In the genomic region with DNA sequence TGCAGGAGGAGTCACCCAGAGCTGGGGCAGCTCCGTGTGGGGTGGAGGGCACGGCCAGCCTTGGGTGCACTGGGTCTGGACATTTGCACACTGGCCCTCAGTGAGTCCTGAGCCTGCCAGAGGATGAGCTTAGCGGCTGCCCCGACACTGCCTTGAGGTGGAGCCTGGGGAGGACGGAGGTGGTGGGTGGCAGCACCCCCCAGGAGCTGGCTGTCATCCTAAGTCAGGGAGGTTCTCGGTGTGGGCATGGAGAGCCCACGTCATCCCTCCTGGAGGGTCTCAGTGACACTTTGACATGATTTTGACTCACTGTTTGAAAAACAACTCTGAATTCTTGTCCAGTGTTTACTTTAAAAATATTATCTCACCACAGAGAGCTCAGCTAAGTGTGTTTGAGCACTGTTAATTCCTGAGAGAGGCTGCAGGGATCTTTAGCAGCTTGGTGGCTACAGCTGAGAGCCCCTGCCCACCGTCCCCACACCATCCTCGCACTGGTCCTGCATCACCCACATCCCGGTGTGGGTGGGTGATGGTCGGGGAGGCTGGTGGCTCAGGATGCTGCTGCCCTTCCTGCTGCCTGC, we compare ENCODE assay signal across 14 cellular contexts.
DNase-seq lines count a peak whose midpoint lies in the region; TF ChIP-seq lines count a peak whose summit lies in the region.
"Had no signal": no experiment of that assay in that cellular context is flagged by ENCODE, and none has a peak within 500 bp of the region (broad histone marks: within the 10 kb centered on the region; RNA-seq: fewer than 3 reads in every experiment).

No MANE protein-coding gene starts in this region.

- no peaks in the 10 kb centered on the region for H3K23me2 ChIP-seq in H9 (ENCODE audit: insufficient read length, low read depth, low read length, poor library complexity, severe bottlenecking)

- H4K91ac ChIP-seq in H9 (ENCODE audit: insufficient read length, low read depth, low read length) = no peak overlapping the region

- H3K79me2 ChIP-seq in H9 (ENCODE audit: insufficient read depth, low read length) = no peaks in the 10 kb centered on the region
- no peaks in the 10 kb centered on the region for H3K79me2 ChIP-seq in neural progenitor cell (ENCODE audit: low read depth)

- H3K14ac ChIP-seq in H9 (ENCODE audit: insufficient read depth, low read length) = no peak overlapping the region

- H3K4me3 ChIP-seq in thyroid gland (replicated peaks in 1 of 3) (no peak overlapping the region), neural progenitor cell (no peak overlapping the region)
- H3K4me3 ChIP-seq: mucosa of descending colon had no signal

- H3K79me1 ChIP-seq in H9 (ENCODE audit: insufficient read depth, low read depth, low read length, poor library complexity, severe bottlenecking) = no peaks in the 10 kb centered on the region

- no peak overlapping the region for H3K23ac ChIP-seq in H9 (ENCODE audit: insufficient read length, low read depth, low read length)

- no peaks in the 10 kb centered on the region for H3K27me3 Mint-ChIP-seq in H9 (ENCODE audit: low read depth)
- H3K27me3 Mint-ChIP-seq in neural progenitor cell (ENCODE audit: insufficient read depth, low read depth) = no peaks in the 10 kb centered on the region

- H4K5ac ChIP-seq in H9 (ENCODE audit: insufficient read length, low read depth, low read length) = no peak overlapping the region

- H4K20me1 ChIP-seq in H9 (ENCODE audit: control insufficient read depth, insufficient read depth, insufficient read length) = no peaks in the 10 kb centered on the region
- H4K20me1 ChIP-seq in neural progenitor cell (ENCODE audit: low read depth) = no peaks in the 10 kb centered on the region

- H3K4me1 Mint-ChIP-seq in H9 (peaks cover 14 to 24% of the 10 kb centered on the region in 2 experiments), neural progenitor cell (peaks cover 13% of the 10 kb centered on the region)

- H3K56ac ChIP-seq in H9 (ENCODE audit: insufficient read length, low read depth, low read length) = no peak overlapping the region

- no peaks in the 10 kb centered on the region for H3K27me3 ChIP-seq in H9 (ENCODE audit: insufficient read depth, low read length)
- no peaks in the 10 kb centered on the region for H3K27me3 ChIP-seq in thyroid gland
- no peaks in the 10 kb centered on the region for H3K27me3 ChIP-seq in neural progenitor cell

- H3K27ac Mint-ChIP-seq in H9 = peak overlapping the region; percentile 18 to 88 (median 43); a peak in 2 of 7 replicates
- no peak overlapping the region for H3K27ac Mint-ChIP-seq in neural progenitor cell
- H3K27ac Mint-ChIP-seq: activated T-helper 2 cell treated with anti-CD3 and anti-CD28 coated beads, Interferon-gamma antibody, Interleukin-2, Interleukin-4, amounts not matched to agents 10 μg/mL and 5 μg/mL and 100 μg/mL, durations not matched to agents 14 hours and 24 hours and 36 hours had no signal

- no peak for TF ChIP-seq CTCF in H9 (conservative IDR thresholded peaks at IDR 0.05)
- no peak for TF ChIP-seq CTCF in thyroid gland (IDR thresholded peaks at IDR 0.05)
- TF ChIP-seq CTCF in neural progenitor cell (IDR thresholded peaks at IDR 0.05) = no peak

- no CpG with 5 or more reads among the region's 11 CpGs for WGBS in H9 (ENCODE audit: extremely low coverage, insufficient read length, low lambda C conversion rate)
- WGBS in thyroid gland, 2 donors = 81 to 85% methylated on average over 8 to 11 of the region's 11 CpGs

- H4K8ac ChIP-seq in H9 (replicated peaks; ENCODE audit: insufficient read length, low read depth, low read length) = no peak overlapping the region

- H3K4me3 Mint-ChIP-seq in H9 (no peak overlapping the region), neural progenitor cell (no peak overlapping the region)

- H2BK20ac ChIP-seq in H9 (ENCODE audit: low read depth, low read length, poor library complexity, severe bottlenecking) = no peak overlapping the region

- no peaks in the 10 kb centered on the region; the same call in 1 of the 2 replicates for H3K4me1 ChIP-seq in H9 (ENCODE audit: insufficient read depth, low read length)
- H3K4me1 ChIP-seq in thyroid gland = peaks cover 6 to 13% of the 10 kb centered on the region in 2 donors
- H3K4me1 ChIP-seq in neural progenitor cell = peaks cover 9% of the 10 kb centered on the region

- H2AFZ ChIP-seq in H9 (ENCODE audit: low read length) = no peak overlapping the region
- H2AFZ ChIP-seq in neural progenitor cell (replicated peaks) = no peak overlapping the region

- H3F3A ChIP-seq in neural progenitor cell (ENCODE audit: low read depth) = peaks cover 8% of the 10 kb centered on the region

- H3K27ac ChIP-seq in H9 (ENCODE audit: insufficient read length, low read depth, low read length) = no peak overlapping the region
- H3K27ac ChIP-seq in thyroid gland = peak overlapping the region in 2 of 3 donors; percentile 2 to 24
- no peak overlapping the region for H3K27ac ChIP-seq in neural progenitor cell

- H3K4ac ChIP-seq in H9 (ENCODE audit: low read depth, low read length) = no peak overlapping the region

- no peak overlapping the region for H3T11ph ChIP-seq in H9 (ENCODE audit: low read length)

- H3K36me3 ChIP-seq in thyroid gland = no peaks in the 10 kb centered on the region
- no peaks in the 10 kb centered on the region for H3K36me3 ChIP-seq in neural progenitor cell

- H2BK12ac ChIP-seq in H9 (ENCODE audit: insufficient read length, low read depth, low read length) = no peak overlapping the region

- H3K9ac ChIP-seq in H9 (ENCODE audit: extremely low read depth, insufficient read length, low read length) = no peak overlapping the region
- H3K9ac ChIP-seq in neural progenitor cell = no peak overlapping the region

- no peak overlapping the region for H3K4me2 ChIP-seq in H9 (ENCODE audit: insufficient read depth, insufficient read length, low read length)
- H3K4me2 ChIP-seq in neural progenitor cell = no peak overlapping the region

- peaks cover 9 to 16% of the 10 kb centered on the region in 2 experiments for H3K9me3 Mint-ChIP-seq in H9
- H3K9me3 Mint-ChIP-seq in neural progenitor cell = no peaks in the 10 kb centered on the region
- H3K9me3 Mint-ChIP-seq: activated T-helper 2 cell treated with anti-CD3 and anti-CD28 coated beads, Interferon-gamma antibody, Interleukin-2, Interleukin-4, amounts not matched to agents 10 μg/mL and 5 μg/mL and 100 μg/mL, durations not matched to agents 14 hours and 24 hours and 36 hours had no signal

- intact Hi-C loops in thyroid gland (cut with DNase I) = no loop called here

- H2BK5ac ChIP-seq in H9 (ENCODE audit: insufficient read length, low read length) = no peak overlapping the region

- H3K36me3 Mint-ChIP-seq in H9 (ENCODE audit: insufficient read depth in 1 of 3, low read depth in 3 of 3) = peaks cover 42 to 49% (median 46%) of the 10 kb centered on the region in 3 experiments
- peaks cover 10% of the 10 kb centered on the region for H3K36me3 Mint-ChIP-seq in neural progenitor cell

- H2AK5ac ChIP-seq in H9 (ENCODE audit: insufficient read length, low read length) = no peak overlapping the region

- H3K18ac ChIP-seq in H9 (ENCODE audit: insufficient read length, low read depth, low read length) = no peak overlapping the region

- H2BK15ac ChIP-seq in H9 (ENCODE audit: low read depth, low read length) = no peak overlapping the region

- H2BK120ac ChIP-seq in H9 (ENCODE audit: low read depth, low read length, poor library complexity, severe bottlenecking) = no peak overlapping the region

- H3K9me3 ChIP-seq in H9 (ENCODE audit: control insufficient read depth, low read depth, low read length) = peaks cover 4% of the 10 kb centered on the region
- H3K9me3 ChIP-seq in thyroid gland = no peaks in the 10 kb centered on the region
- no peaks in the 10 kb centered on the region for H3K9me3 ChIP-seq in neural progenitor cell (ENCODE audit: low read depth)
- H3K9me3 ChIP-seq: mucosa of descending colon had no signal

- DNase-seq in H9 = no peak
- peak; percentile 54 for DNase-seq in amniotic epithelial cell (ENCODE audit: low read depth)
- DNase-seq in islet precursor cell = peak; percentile 43
- no peak for DNase-seq in thyroid gland
- no peak for DNase-seq in NCI-H526 treated with DMSO at 0.1 percent for 48 hours (lab: John Stamatoyannopoulos, UW)
- DNase-seq in neural progenitor cell (ENCODE audit: low spot score) = no peak
- DNase-seq in HK-2 (ENCODE audit: unreplicated experiment) = no peak
- DNase-seq: DMS153, erythroblast, NCI-H1092, NCI-H446 treated with DMSO at 0.1 percent for 48 hours, substantia nigra had no signal

- no peak for TF ChIP-seq POLR2A in thyroid gland (IDR thresholded peaks at IDR 0.05)

Comparison
In these comparisons a context has a peak if more than half of its experiments do, and no peak if none do; other contexts are left out.
1. DNase-seq: peak in amniotic epithelial cell (single experiment) and islet precursor cell (single experiment); none in H9 (single experiment), thyroid gland (0 of 2), NCI-H526 treated with DMSO at 0.1 percent for 48 hours (single experiment), neural progenitor cell (single experiment) and HK-2 (single experiment).
2. H3K27ac ChIP-seq: peak in thyroid gland (2 of 3); none in H9 (single experiment) and neural progenitor cell (single experiment).